9 cellular contexts compared by ENCODE assay signal in genomic region chr2:43193996-43194869, GRCh38. TPM values are rescaled to one million over a fixed set of nuclear protein-coding genes. Genes with fewer than 3 reads are reported as not detected.
DNase-seq lines count a peak whose midpoint lies in the region; ATAC-seq, FAIRE-seq and TF ChIP-seq lines count a peak whose summit lies in the region.
"Had no signal": no experiment of that assay in that cellular context is flagged by ENCODE, and none has a peak within 500 bp of the region (broad histone marks: within the 10 kb centered on the region; RNA-seq: fewer than 3 reads in every experiment).

No MANE protein-coding gene starts in this region.

- CTCF ChIA-PET in K562 (lab: Yijun Ruan, JAX; ENCODE audit: low intra/inter-chr PET ratio): no interaction called here

- peaks cover 5% of the 10 kb centered on the region for H3K36me3 Mint-ChIP-seq in T-helper 1 cell treated with Interleukin-12 subunit alpha and Interleukin-12 subunit beta and Interleukin-4 antibody, amounts not matched to agents 30 μg/mL and 1 μg/mL, for 36 hours (ENCODE audit: low read depth)
- H3K36me3 Mint-ChIP-seq in glutamatergic neuron (ENCODE audit: unreplicated experiment): no peaks in the 10 kb centered on the region

- H3K27me3 ChIP-seq in K562 (ENCODE audit: control insufficient read depth in 2 of 2, insufficient read depth in 2 of 2, low read length in 2 of 2): no peaks in the 10 kb centered on the region
- H3K27me3 ChIP-seq in small intestine (ENCODE audit: control insufficient read depth in 2 of 2, insufficient read depth in 2 of 2, low read length in 2 of 2): no peaks in the 10 kb centered on the region
- H3K27me3 ChIP-seq: ascending aorta had no signal

- TF ChIP-seq RAD21 in K562 (CRISPR knock-in tag; conservative IDR thresholded peaks at IDR 0.05 in 1 of 2, IDR thresholded peaks at IDR 0.05 in 1 of 2): no peak

- FAIRE-seq in K562 (lab: Jason Lieb, UNC) (no peak), small intestine (lab: Jason Lieb, UNC) (no peak)

- H3K4me3 ChIP-seq in K562 (no peak overlapping the region), small intestine (ENCODE audit: low read depth in 1 of 2, low read length in 2 of 2) (peak overlapping the region in 1 of 2 donors; percentile 4)
- H3K4me3 ChIP-seq: ascending aorta had no signal

- TF ChIP-seq CTCF in K562 (IDR thresholded peaks at IDR 0.05 in 2 of 3, conservative IDR thresholded peaks at IDR 0.05 in 1 of 3; ENCODE audit: insufficient read depth in 2 of 3, low read depth in 1 of 3, low read length in 3 of 3) (no peak), glutamatergic neuron (IDR thresholded peaks at IDR 0.05; ENCODE audit: partially characterized antibody, unreplicated experiment) (no peak)

- H3K9me1 ChIP-seq in K562 (ENCODE audit: control insufficient read depth, insufficient read depth, low read length): no peaks in the 10 kb centered on the region

- H3K27ac ChIP-seq in K562 (ENCODE audit: extremely low read depth, low read depth, low read length) (peak overlapping the region; percentile 80), small intestine (ENCODE audit: low read depth in 1 of 2, low read length in 1 of 2) (peak overlapping the region; percentile 96 to 98)
- H3K27ac ChIP-seq: ascending aorta had no signal

- in situ Hi-C loops in K562 (cut with MboI): no loop called here

- no peaks in the 10 kb centered on the region for H4K20me1 ChIP-seq in K562 (replicated peaks; ENCODE audit: control insufficient read depth, insufficient read depth, low read length)

- H3K9me3 ChIP-seq in K562 (replicated peaks; ENCODE audit: control insufficient read depth, insufficient read depth, low read depth, low read length) (no peaks in the 10 kb centered on the region), small intestine (ENCODE audit: control insufficient read depth, low read depth) (no peaks in the 10 kb centered on the region)
- H3K9me3 ChIP-seq: ascending aorta had no signal

- H3K27me3 Mint-ChIP-seq in T-helper 1 cell treated with Interleukin-12 subunit alpha and Interleukin-12 subunit beta and Interleukin-4 antibody, amounts not matched to agents 30 μg/mL and 1 μg/mL, for 36 hours (ENCODE audit: low read depth): no peaks in the 10 kb centered on the region
- peaks cover under 1% of the 10 kb centered on the region for H3K27me3 Mint-ChIP-seq in glutamatergic neuron (ENCODE audit: unreplicated experiment)

- BruUV-seq in K562 (replicated peaks; lab: Mats Ljungman, UMichigan): no TSS peak

- no peak for TF ChIP-seq POLR2A in K562 (conservative IDR thresholded peaks at IDR 0.05)

- peaks cover 49% of the 10 kb centered on the region for H3K4me1 Mint-ChIP-seq in T-helper 1 cell treated with Interleukin-12 subunit alpha and Interleukin-12 subunit beta and Interleukin-4 antibody, amounts not matched to agents 30 μg/mL and 1 μg/mL, for 36 hours (ENCODE audit: low read depth)
- no peaks in the 10 kb centered on the region for H3K4me1 Mint-ChIP-seq in glutamatergic neuron (ENCODE audit: low read depth, unreplicated experiment)

- TF ChIP-seq EP300 in K562 (IDR thresholded peaks at IDR 0.05; ENCODE audit: low read length): no peak

- intact Hi-C loops in K562 (cut with micrococcal nuclease): loop anchor here (2.0 kb wide), 1 partner anchor 15 kb away; no protein-coding TSS in a partner anchor

- H3K4me3 Mint-ChIP-seq in T-helper 1 cell treated with Interleukin-12 subunit alpha and Interleukin-12 subunit beta and Interleukin-4 antibody, amounts not matched to agents 30 μg/mL and 1 μg/mL, for 36 hours: peak overlapping the region; percentile 83
- no peak overlapping the region for H3K4me3 Mint-ChIP-seq in glutamatergic neuron (ENCODE audit: unreplicated experiment)

- DNase-seq in T-helper 1 cell (no peak), K562 (ENCODE audit: extremely low read depth in 1 of 4, low spot score in 3 of 4) (no peak), small intestine (peak; percentile 98), cerebellum (ENCODE audit: low spot score) (no peak), iPS-NIHi7 (ENCODE audit: extremely low spot score) (no peak), glutamatergic neuron (no peak)

- H3K4me1 ChIP-seq in K562 (replicated peaks in 1 of 2; ENCODE audit: control insufficient read depth in 2 of 2, insufficient read depth in 2 of 2, low read length in 2 of 2) (peaks cover 60 to 75% of the 10 kb centered on the region in 2 experiments), small intestine (ENCODE audit: control insufficient read depth in 2 of 2, insufficient read depth in 1 of 2, low read depth in 1 of 2, low read length in 1 of 2) (peaks cover 0 to 16% of the 10 kb centered on the region in 2 donors)
- H3K4me1 ChIP-seq: ascending aorta had no signal

- ATAC-seq in HG03066 (IDR thresholded peaks at IDR 0.05; ENCODE audit: low read depth, unreplicated experiment) (peak; percentile 62), K562 (peak; percentile 3; the same call in 2 of the 3 replicates)

- peak overlapping the region; percentile 66 for H2AFZ ChIP-seq in K562 (ENCODE audit: low read depth, low read length)

- H3K4me2 ChIP-seq in K562 (ENCODE audit: insufficient read depth, low read length): peak overlapping the region; percentile 59

- H3K9me3 Mint-ChIP-seq in T-helper 1 cell treated with Interleukin-12 subunit alpha and Interleukin-12 subunit beta and Interleukin-4 antibody, amounts not matched to agents 30 μg/mL and 1 μg/mL, for 36 hours: peaks cover 3% of the 10 kb centered on the region
- H3K9me3 Mint-ChIP-seq in glutamatergic neuron (ENCODE audit: unreplicated experiment): peaks cover 4% of the 10 kb centered on the region

- H3K9ac ChIP-seq in K562 (ENCODE audit: insufficient read depth in 1 of 2, low read depth in 2 of 2, low read length in 2 of 2): peak overlapping the region; percentile 36 to 77

- 41% methylated on average over 15 of the region's 15 CpGs for WGBS in K562 (ENCODE audit: insufficient coverage, low coverage, missing lambda C conversion rate)
- 19 to 58% (median 35%) methylated on average over 15 of the region's 15 CpGs for WGBS in small intestine, 3 donors

- peak overlapping the region; percentile 97 for H3K27ac Mint-ChIP-seq in T-helper 1 cell treated with Interleukin-12 subunit alpha and Interleukin-12 subunit beta and Interleukin-4 antibody, amounts not matched to agents 30 μg/mL and 1 μg/mL, for 36 hours
- H3K27ac Mint-ChIP-seq in glutamatergic neuron (ENCODE audit: unreplicated experiment): no peak overlapping the region

- H3K79me2 ChIP-seq in K562 (ENCODE audit: control insufficient read depth, insufficient read depth, low read length): no peaks in the 10 kb centered on the region

- POLR2A ChIA-PET in K562 (lab: Yijun Ruan, JAX): interaction anchor here (0.5 to 1.4 kb wide), 7 partner anchors 15 to 1142 kb away, joined by 3 to 5 read pairs (median 3); no protein-coding TSS in a partner anchor

- H3K36me3 ChIP-seq in K562 (ENCODE audit: control insufficient read depth, insufficient read depth, low read length) (no peaks in the 10 kb centered on the region), small intestine (ENCODE audit: control insufficient read depth in 2 of 2, insufficient read depth in 2 of 2, low read length in 2 of 2) (no peaks in the 10 kb centered on the region)
- H3K36me3 ChIP-seq: ascending aorta had no signal

TF ChIP-seq in K562, 482 proteins besides CTCF, POLR2A, EP300 and RAD21 (continues in another document):
- TF ChIP-seq HBP1 (CRISPR knock-in tag; IDR thresholded peaks at IDR 0.05) (no peak), CREM (IDR thresholded peaks at IDR 0.05; ENCODE audit: low read depth) (0 out of 2 replicates have a peak, but pooled peaks have one; percentile 8), GATA2 (CRISPR knock-in tag; IDR thresholded peaks at IDR 0.05) (0 out of 2 replicates have a peak, but pooled peaks have one; percentile 14), BCOR (IDR thresholded peaks at IDR 0.05) (peak; percentile 56; the same call in 1 of the 2 replicates), ZFP36 (IDR thresholded peaks at IDR 0.05; ENCODE audit: low read depth, low read length, partially characterized antibody) (peak; percentile 68), FOXK1 (CRISPR knock-in tag; IDR thresholded peaks at IDR 0.05; ENCODE audit: borderline replicate concordance) (no peak)
- TF ChIP-seq, protein P1, sequence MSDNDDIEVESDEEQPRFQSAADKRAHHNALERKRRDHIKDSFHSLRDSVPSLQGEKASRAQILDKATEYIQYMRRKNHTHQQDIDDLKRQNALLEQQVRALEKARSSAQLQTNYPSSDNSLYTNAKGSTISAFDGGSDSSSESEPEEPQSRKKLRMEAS (CRISPR knock-in tag; IDR thresholded peaks at IDR 0.05): 0 out of 2 replicates have a peak, but pooled peaks have one; percentile 33

RNA-seq across cellular contexts. Expression of gene ZFP36L2, which starts 32.2 kb away (rescaled TPM):
- total RNA-seq in K562 (2011; cell fraction: chromatin; rRNA removed; ENCODE audit: low replicate concordance): 9.5 and 13.7 TPM in 2 replicates
- total RNA-seq in K562 (2011; cell fraction: nucleolus; rRNA removed): 9.7 and 10.2 TPM in 2 replicates
- total RNA-seq in K562 (2011; cell fraction: nucleoplasm; rRNA removed): 11.8 and 19.4 TPM in 2 replicates
- total RNA-seq in K562 (2014; rRNA removed) (4.1 and 6.2 TPM in 2 replicates), K562 (2014; rRNA removed; fragmentation: Illumina TruSeq; extraction: Trizol) (6.2 and 6.4 TPM in 2 replicates), K562 (2015; rRNA removed; fragmentation: Illumina TruSeq; extraction: Trizol) (6.6 and 7.9 TPM in 2 replicates), K562 (2021) (60.6 and 62.1 TPM in 2 replicates), cerebellum (6.6 TPM), glutamatergic neuron (ENCODE audit: unreplicated experiment) (0.88 TPM)
- polyA plus RNA-seq in K562 (2011; rRNA removed) (6.5 and 11.7 TPM in 2 replicates), K562 (2014; fragmentation: Illumina TruSeq; extraction: Trizol) (20.0 and 20.3 TPM in 2 replicates), K562 (2014; fragmentation: Nextera tagmentation; extraction: Ambion mirVana) (10 to 100 TPM; 32.4 to 42.8 TPM), K562 (2014; rRNA removed) (21.8 and 23.7 TPM in 2 replicates), small intestine (10 to 100 TPM; 62.1 to 98.9 (median 98.8) TPM)
- 3.1 and 12.8 TPM in 2 replicates for polyA plus RNA-seq in K562 (2011; cell fraction: cytosol; rRNA removed)
- 6.0 and 19.0 TPM in 2 replicates for polyA plus RNA-seq in K562 (2011; cell fraction: nucleus; rRNA removed)
- polyA plus RNA-seq in K562 (2012): 27.2 and 38.8 TPM in 2 replicates
- polyA minus RNA-seq in K562 (2011; rRNA and poly(A)+ RNA removed): 4.3 and 5.1 TPM in 2 replicates
- polyA minus RNA-seq in K562 (2011; cell fraction: cytosol; rRNA and poly(A)+ RNA removed): 17.1 and 23.8 TPM in 2 replicates
- polyA minus RNA-seq in K562 (2011; cell fraction: nucleus; rRNA and poly(A)+ RNA removed): 6.4 and 8.1 TPM in 2 replicates
